In genomic region chr6:10801224-10801848, GRCh38 we compare ENCODE assay signal across 8 cellular contexts. TPM values are rescaled to one million over a fixed set of nuclear protein-coding genes. Genes with fewer than 3 reads are reported as not detected.
DNase-seq lines count a peak whose midpoint lies in the region; ATAC-seq and TF ChIP-seq lines count a peak whose summit lies in the region.

No MANE protein-coding gene starts in this region.

- no peak overlapping the region for H3K27ac Mint-ChIP-seq in effector memory CD8-positive, alpha-beta T cell
- H3K27ac Mint-ChIP-seq in mesothelial cell of epicardium, result no peak overlapping the region

- ATAC-seq in GM18907 (IDR thresholded peaks at IDR 0.05; ENCODE audit: unreplicated experiment), result peak; percentile 91
- ATAC-seq in HG03159 (IDR thresholded peaks at IDR 0.05; ENCODE audit: unreplicated experiment), result peak; percentile 88
- peak; percentile 77 for ATAC-seq in effector memory CD8-positive, alpha-beta T cell (replicated peaks)

- H3K4me1 Mint-ChIP-seq in effector memory CD8-positive, alpha-beta T cell (ENCODE audit: low read depth in 2 of 2), result no peaks in the 10 kb centered on the region
- no peaks in the 10 kb centered on the region for H3K4me1 Mint-ChIP-seq in mesothelial cell of epicardium

- DNase-seq in BJ (ENCODE audit: low read depth) (no peak), NCI-H69 (lab: John Stamatoyannopoulos, UW) (peak; percentile 65), mesothelial cell of epicardium (ENCODE audit: low spot score in 2 of 2, unreplicated experiment in 2 of 2) (peak in 1 of 2 experiments; percentile 71)
- peak; percentile 58 to 66 for DNase-seq in activated CD4-positive, alpha-beta T cell treated with anti-CD3 and anti-CD28 coated beads, Interleukin-2, amount 50 U/mL, for 48 hours
- peak; percentile 39 to 60 (median 56) for DNase-seq in effector memory CD8-positive, alpha-beta T cell
- peak; percentile 5 to 10 for DNase-seq in stimulated activated CD8-positive, alpha-beta memory T cell treated with anti-CD3 and anti-CD28 coated beads, Interleukin-4, amount 100 ng/mL, for 4 hours (ENCODE audit: low read depth in 2 of 2, low spot score in 1 of 2)

- peaks cover 2% of the 10 kb centered on the region for H3K36me3 Mint-ChIP-seq in effector memory CD8-positive, alpha-beta T cell (ENCODE audit: insufficient read depth)
- peaks cover 5% of the 10 kb centered on the region for H3K36me3 Mint-ChIP-seq in mesothelial cell of epicardium

- no peak overlapping the region for H3K4me3 ChIP-seq in BJ (ENCODE audit: low read depth, low read length)

- CTCF ChIA-PET in BJ (lab: Yijun Ruan, JAX), result interaction anchor here (0.7 to 4.5 kb wide), 12 partner anchors 8 to 330 kb away, joined by 3 to 92 read pairs (median 4); no protein-coding TSS in a partner anchor

- TF ChIP-seq CTCF in BJ (IDR thresholded peaks at IDR 0.05; ENCODE audit: insufficient read depth, low read depth, low read length), result peak; percentile 100
- TF ChIP-seq CTCF in mesothelial cell of epicardium (IDR thresholded peaks at IDR 0.05; ENCODE audit: unreplicated experiment), result peak; percentile 91

- POLR2A ChIA-PET in BJ (lab: Charles Lee), result no interaction called here

- no peaks in the 10 kb centered on the region for H3K27me3 ChIP-seq in BJ (ENCODE audit: control insufficient read depth, insufficient read depth, low read length)

- H3K9me3 Mint-ChIP-seq in effector memory CD8-positive, alpha-beta T cell, result no peaks in the 10 kb centered on the region
- no peaks in the 10 kb centered on the region for H3K9me3 Mint-ChIP-seq in mesothelial cell of epicardium

- no peaks in the 10 kb centered on the region for H3K27me3 Mint-ChIP-seq in effector memory CD8-positive, alpha-beta T cell
- H3K27me3 Mint-ChIP-seq in mesothelial cell of epicardium (ENCODE audit: low read depth), result no peaks in the 10 kb centered on the region

- H3K36me3 ChIP-seq in BJ (ENCODE audit: control insufficient read depth, insufficient read depth, low read length), result no peaks in the 10 kb centered on the region

- H3K4me3 Mint-ChIP-seq in effector memory CD8-positive, alpha-beta T cell, result no peak overlapping the region
- H3K4me3 Mint-ChIP-seq in mesothelial cell of epicardium, result no peak overlapping the region

RNA-seq across cellular contexts. Expression of gene MAK, which starts 37.0 kb away (rescaled TPM):
- polyA plus RNA-seq in BJ (2011; rRNA removed), result not detected in 2 replicates
- polyA minus RNA-seq in BJ (2011; rRNA and poly(A)+ RNA removed), result 0.05 TPM in 1 of 2 replicates, not detected in the other
- total RNA-seq in mesothelial cell of epicardium, result 0.14 to 0.25 TPM (median 0.24 TPM) in 3 replicates

RNA-seq across cellular contexts. Expression of gene TMEM14B, which starts 53.7 kb away (rescaled TPM):
- polyA plus RNA-seq in BJ (2011; rRNA removed), result 52.4 and 89.4 TPM in 2 replicates
- polyA minus RNA-seq in BJ (2011; rRNA and poly(A)+ RNA removed), result 14.8 and 21.4 TPM in 2 replicates
- 56.1 to 58.5 TPM (median 57.3 TPM) in 3 replicates for total RNA-seq in mesothelial cell of epicardium
